In the genomic region with DNA sequence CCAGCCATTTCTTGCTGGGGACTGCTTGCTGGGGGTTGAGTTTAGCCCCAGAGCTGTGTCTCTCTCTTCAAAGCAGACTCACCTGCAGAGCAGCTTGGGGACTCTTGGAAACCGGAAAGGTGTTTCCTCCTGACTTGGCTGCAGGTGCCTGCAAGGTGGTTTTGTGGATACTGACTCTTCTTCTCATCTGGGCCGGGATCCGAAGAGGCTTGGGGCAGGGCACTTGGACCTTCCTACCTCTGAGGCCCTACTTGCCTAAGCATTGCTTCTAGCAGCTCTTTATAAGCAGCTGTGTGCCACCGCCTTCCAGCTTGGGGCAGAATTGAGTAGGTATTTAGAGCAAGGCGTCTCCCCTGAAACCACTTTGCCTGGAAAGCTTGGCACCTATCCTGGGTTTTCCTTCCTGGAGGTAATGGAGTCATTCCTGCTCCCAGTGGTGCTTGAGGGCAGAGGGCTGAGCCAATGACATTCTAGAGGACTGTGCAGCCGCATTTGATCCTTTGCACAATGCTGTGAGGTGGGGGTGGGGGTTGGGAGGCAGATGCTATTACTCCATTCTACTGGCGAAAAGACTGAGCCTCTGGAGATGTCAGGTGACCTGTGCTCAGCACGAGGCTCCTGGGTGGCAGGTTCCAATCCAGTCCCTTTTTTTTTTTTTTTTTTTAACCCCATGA, we compare ENCODE assay signal across 10 cellular contexts. TPM values are rescaled to one million over a fixed set of nuclear protein-coding genes. Genes with fewer than 3 reads are reported as not detected.
DNase-seq lines count a peak whose midpoint lies in the region; ATAC-seq, FAIRE-seq and TF ChIP-seq lines count a peak whose summit lies in the region.
"Had no signal": no experiment of that assay in that cellular context is flagged by ENCODE, and none has a peak within 500 bp of the region (broad histone marks: within the 10 kb centered on the region; RNA-seq: fewer than 3 reads in every experiment).

No MANE protein-coding gene starts in this region.

- H3K27me3 Mint-ChIP-seq in activated naive CD8-positive, alpha-beta T cell treated with anti-CD3 and anti-CD28 coated beads for 36 hours: no peaks in the 10 kb centered on the region
- H3K27me3 Mint-ChIP-seq: activated naive CD4-positive, alpha-beta T cell treated with anti-CD3 and anti-CD28 coated beads, Interleukin-2, amount 50 U/mL, for 24 hours had no signal

- intact Hi-C loops in left ventricle myocardium inferior (cut with micrococcal nuclease) (no loop called here), left cardiac atrium (cut with DNase I) (no loop called here)

- whole genome bisulfite sequencing in mesodermal cell (ENCODE audit: insufficient coverage in 2 of 2), 2 experiments: 78 to 87% methylated on average over 5 of the region's 8 CpGs

- H3K4me1 ChIP-seq in left ventricle myocardium inferior (peaks cover 62% of the 10 kb centered on the region), mesodermal cell (ENCODE audit: control insufficient read depth, insufficient read depth, low read length, poor library complexity, severe bottlenecking) (peaks cover 36% of the 10 kb centered on the region)

- H3K4me3 ChIP-seq in left ventricle myocardium inferior (no peak overlapping the region), bronchial epithelial cell (ENCODE audit: low read depth, low read length) (no peak overlapping the region), mesodermal cell (ENCODE audit: extremely low read depth, insufficient read depth, low read length, poor library complexity, severe bottlenecking) (no peak overlapping the region)

- no peaks in the 10 kb centered on the region for H3K9me3 Mint-ChIP-seq in activated naive CD8-positive, alpha-beta T cell treated with anti-CD3 and anti-CD28 coated beads for 36 hours
- H3K9me3 Mint-ChIP-seq: activated naive CD4-positive, alpha-beta T cell treated with anti-CD3 and anti-CD28 coated beads, Interleukin-2, amount 50 U/mL, for 24 hours had no signal

- peak overlapping the region; percentile 59 for H3K27ac ChIP-seq in left ventricle myocardium inferior (replicated peaks)
- peak overlapping the region; percentile 93 for H3K27ac ChIP-seq in mesodermal cell (ENCODE audit: low read depth, low read length, severe bottlenecking)

- no peaks in the 10 kb centered on the region for H3K27me3 ChIP-seq in left ventricle myocardium inferior (ENCODE audit: low read depth)
- H3K27me3 ChIP-seq in bronchial epithelial cell (ENCODE audit: control insufficient read depth, insufficient read depth, low read length): no peaks in the 10 kb centered on the region

- DNase-seq in left ventricle myocardium inferior (no peak), left cardiac atrium (no peak), bronchial epithelial cell (ENCODE audit: low read depth) (peak; percentile 69), ureter (ENCODE audit: low spot score) (peak; percentile 38), GOT3 (lab: John Stamatoyannopoulos, UW) (no peak)
- no peak for DNase-seq in activated naive CD8-positive, alpha-beta T cell treated with anti-CD3 and anti-CD28 coated beads for 36 hours
- DNase-seq: stimulated activated CD4-positive, alpha-beta T cell treated with anti-CD3 and anti-CD28 coated beads, Interleukin-15, amount 100 ng/mL, for 24 hours had no signal

- H3K27ac Mint-ChIP-seq in activated naive CD8-positive, alpha-beta T cell treated with anti-CD3 and anti-CD28 coated beads for 36 hours: no peak overlapping the region
- H3K27ac Mint-ChIP-seq: activated naive CD4-positive, alpha-beta T cell treated with anti-CD3 and anti-CD28 coated beads, Interleukin-2, amount 50 U/mL, for 24 hours had no signal

- ATAC-seq in left cardiac atrium (no peak), HG02759 (IDR thresholded peaks at IDR 0.05; ENCODE audit: unreplicated experiment) (no peak)

- H3K36me3 ChIP-seq in left ventricle myocardium inferior (no peaks in the 10 kb centered on the region), bronchial epithelial cell (ENCODE audit: control insufficient read depth, insufficient read depth, low read length) (no peaks in the 10 kb centered on the region), mesodermal cell (ENCODE audit: control insufficient read depth, insufficient read depth, low read length) (no peaks in the 10 kb centered on the region)

- H3K4me3 Mint-ChIP-seq in activated naive CD8-positive, alpha-beta T cell treated with anti-CD3 and anti-CD28 coated beads for 36 hours: no peak overlapping the region
- H3K4me3 Mint-ChIP-seq: activated naive CD4-positive, alpha-beta T cell treated with anti-CD3 and anti-CD28 coated beads, Interleukin-2, amount 50 U/mL, for 24 hours had no signal

- H3K9me3 ChIP-seq in left ventricle myocardium inferior (replicated peaks) (no peaks in the 10 kb centered on the region), mesodermal cell (ENCODE audit: control insufficient read depth, low read length) (no peaks in the 10 kb centered on the region)

- FAIRE-seq in bronchial epithelial cell (lab: Jason Lieb, UNC): no peak

- H3K4me1 Mint-ChIP-seq in activated naive CD8-positive, alpha-beta T cell treated with anti-CD3 and anti-CD28 coated beads for 36 hours: peaks cover 22% of the 10 kb centered on the region

- H3K36me3 Mint-ChIP-seq in activated naive CD8-positive, alpha-beta T cell treated with anti-CD3 and anti-CD28 coated beads for 36 hours: no peaks in the 10 kb centered on the region
- H3K36me3 Mint-ChIP-seq: activated naive CD4-positive, alpha-beta T cell treated with anti-CD3 and anti-CD28 coated beads, Interleukin-2, amount 50 U/mL, for 24 hours had no signal

- TF ChIP-seq CTCF in left ventricle myocardium inferior (IDR thresholded peaks at IDR 0.05; ENCODE audit: borderline replicate concordance) (no peak), bronchial epithelial cell (IDR thresholded peaks at IDR 0.05; ENCODE audit: insufficient read depth, low read length, severe bottlenecking) (no peak)

RNA-seq across cellular contexts. Expression of gene CTSZ, which starts 3.4 kb away (rescaled TPM):
- total RNA-seq in left ventricle myocardium inferior: 131 TPM
- total RNA-seq in left cardiac atrium: 100 to 1,000 TPM; 166 to 174 TPM
- 73.7 and 87.8 TPM in 2 replicates for total RNA-seq in bronchial epithelial cell
- 65.5 TPM for polyA plus RNA-seq in mesodermal cell (2013, experiment 1 of 2)
- polyA plus RNA-seq in mesodermal cell (2013, experiment 2 of 2): 60.4 TPM
- 116 TPM for total RNA-seq in ureter
- total RNA-seq in activated naive CD8-positive, alpha-beta T cell treated with anti-CD3 and anti-CD28 coated beads for 36 hours: 10 to 100 TPM; 24.6 to 25.4 TPM

RNA-seq across cellular contexts. Expression of gene TUBB1, which starts 8.8 kb away (rescaled TPM):
- total RNA-seq in left ventricle myocardium inferior: 0.30 TPM
- total RNA-seq in left cardiac atrium: under 1 TPM; 0.15 to 0.37 TPM
- not detected in 2 replicates for total RNA-seq in bronchial epithelial cell
- polyA plus RNA-seq in mesodermal cell (2013, experiment 1 of 2): not detected
- polyA plus RNA-seq in mesodermal cell (2013, experiment 2 of 2): not detected
- not detected for total RNA-seq in ureter
- total RNA-seq in activated naive CD8-positive, alpha-beta T cell treated with anti-CD3 and anti-CD28 coated beads for 36 hours: not detected

RNA-seq across cellular contexts. Expression of gene ATP5F1E, which starts 21.7 kb away (rescaled TPM):
- total RNA-seq in left ventricle myocardium inferior (134 TPM), left cardiac atrium (100 to 1,000 TPM; 122 to 125 TPM), bronchial epithelial cell (17.1 and 25.3 TPM in 2 replicates), ureter (77.7 TPM)
- 87.1 TPM for polyA plus RNA-seq in mesodermal cell (2013, experiment 1 of 2)
- 90.8 TPM for polyA plus RNA-seq in mesodermal cell (2013, experiment 2 of 2)
- 10 to 100 TPM; 83.0 to 84.4 TPM for total RNA-seq in activated naive CD8-positive, alpha-beta T cell treated with anti-CD3 and anti-CD28 coated beads for 36 hours

RNA-seq across cellular contexts. Expression of gene NELFCD, which starts 29.4 kb away (rescaled TPM):
- total RNA-seq in left ventricle myocardium inferior (30.4 TPM), left cardiac atrium (10 to 100 TPM; 28.7 to 34.1 TPM), bronchial epithelial cell (27.4 and 32.3 TPM in 2 replicates), ureter (70.6 TPM)
- polyA plus RNA-seq in mesodermal cell (2013, experiment 1 of 2): 83.9 TPM
- polyA plus RNA-seq in mesodermal cell (2013, experiment 2 of 2): 79.0 TPM
- total RNA-seq in activated naive CD8-positive, alpha-beta T cell treated with anti-CD3 and anti-CD28 coated beads for 36 hours: 10 to 100 TPM; 84.1 to 91.2 TPM

RNA-seq across cellular contexts. Expression of gene PRELID3B, which starts 32.1 kb away (rescaled TPM):
- total RNA-seq in left ventricle myocardium inferior (46.6 TPM), left cardiac atrium (10 to 100 TPM; 39.9 to 58.4 TPM), bronchial epithelial cell (160 and 202 TPM in 2 replicates), ureter (62.1 TPM)
- 37.4 TPM for polyA plus RNA-seq in mesodermal cell (2013, experiment 1 of 2)
- polyA plus RNA-seq in mesodermal cell (2013, experiment 2 of 2): 42.8 TPM
- total RNA-seq in activated naive CD8-positive, alpha-beta T cell treated with anti-CD3 and anti-CD28 coated beads for 36 hours: 100 to 1,000 TPM; 131 to 143 TPM

Comparison
In these comparisons a context has a peak if more than half of its experiments do, and no peak if none do; other contexts are left out.
1. DNase-seq: peak in bronchial epithelial cell (single experiment) and ureter (single experiment); none in left ventricle myocardium inferior (single experiment), left cardiac atrium (single experiment), GOT3 (single experiment) and activated naive CD8-positive, alpha-beta T cell treated with anti-CD3 and anti-CD28 coated beads for 36 hours (single experiment).